Comparison of ENCODE assay signal across 12 cellular contexts in the genomic region with DNA sequence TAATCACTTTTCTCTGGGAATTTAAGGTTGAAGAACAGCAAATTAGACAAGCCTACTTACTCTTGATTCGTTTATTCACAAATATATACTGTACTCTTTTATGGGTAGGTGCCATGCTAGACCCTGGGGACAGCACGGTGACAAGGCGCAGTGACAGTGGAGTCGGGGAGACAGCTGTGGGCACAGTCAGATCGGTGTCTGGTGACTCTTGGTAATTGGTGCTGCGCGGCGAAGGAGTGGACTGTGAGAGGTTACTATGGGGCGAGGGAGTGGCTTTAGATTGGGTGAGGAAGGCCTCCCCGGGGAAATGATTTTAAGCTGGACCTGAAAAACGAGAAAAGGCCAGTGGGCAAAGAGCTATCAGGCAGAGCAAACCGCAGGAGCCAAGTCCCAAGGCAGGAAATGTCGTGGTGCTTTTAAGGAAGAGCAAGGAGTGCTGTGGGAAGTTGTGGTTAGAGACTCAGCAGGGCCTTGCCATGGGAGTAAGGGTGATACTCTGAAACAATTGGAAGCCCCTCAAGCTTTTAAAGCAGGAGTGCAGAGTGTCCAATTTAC. TPM values are rescaled to one million over a fixed set of nuclear protein-coding genes. Genes with fewer than 3 reads are reported as not detected.
A peak's percentile ranks its signal among the peaks of the same experiment; 100 is the strongest.
DNase-seq lines count a peak whose midpoint lies in the region; ATAC-seq, FAIRE-seq and TF ChIP-seq lines count a peak whose summit lies in the region.
"Had no signal": no experiment of that assay in that cellular context is flagged by ENCODE, and none has a peak within 500 bp of the region (broad histone marks: within the 10 kb centered on the region; RNA-seq: fewer than 3 reads in every experiment).

No MANE protein-coding gene starts in this region.

- peaks cover 5% of the 10 kb centered on the region for H3K27me3 Mint-ChIP-seq in GM23338 (ENCODE audit: insufficient read depth, low read depth, poor library complexity)
- H3K27me3 Mint-ChIP-seq in T-helper 17 cell: peaks cover 41% of the 10 kb centered on the region

- H3K4me1 ChIP-seq in GM23338 (ENCODE audit: insufficient read depth) (peaks cover 2% of the 10 kb centered on the region; the same call in 1 of the 2 replicates), kidney (ENCODE audit: control insufficient read depth in 1 of 2, insufficient read depth in 1 of 2, low read depth in 1 of 2, low read length in 2 of 2) (no peaks in the 10 kb centered on the region), sigmoid colon (peaks cover 0 to 48% (median 44%) of the 10 kb centered on the region in 4 donors)

- ATAC-seq in GM23338 (peak; percentile 31; the same call in 1 of the 3 replicates), T-helper 17 cell (peak; percentile 28)

- DNase-seq in GM23338 (ENCODE audit: low spot score) (no peak), T-helper 17 cell (no peak), kidney (peak; percentile 80), sigmoid colon (peak; percentile 82), cortex of kidney (lab: John Stamatoyannopoulos, UW) (no peak), NCI-H1105 (lab: John Stamatoyannopoulos, UW) (no peak)
- DNase-seq in stimulated activated CD4-positive, alpha-beta T cell treated with anti-CD3 and anti-CD28 coated beads, Interleukin-1b, Interleukin-23, amount 100 ng/mL, for 48 hours: no peak
- no peak for DNase-seq in stimulated activated naive CD4-positive, alpha-beta T cell (lab: John Stamatoyannopoulos, UW)
- DNase-seq: activated CD4-positive, alpha-beta T cell treated with anti-CD3 and anti-CD28 coated beads, Interleukin-2, amount 50 U/mL, for 4 hours; amniotic stem cell; Karpas-422 had no signal

- FAIRE-seq in kidney (lab: Jason Lieb, UNC): no peak
- FAIRE-seq: GM19239 had no signal

- H3K79me2 ChIP-seq in GM23338 (replicated peaks; ENCODE audit: insufficient read depth): no peaks in the 10 kb centered on the region

- H3K9me2 ChIP-seq in GM23338 (ENCODE audit: insufficient read depth): no peaks in the 10 kb centered on the region

- peak in 1 of 2 donors; percentile 20 for TF ChIP-seq POLR2A in sigmoid colon (IDR thresholded peaks at IDR 0.05)

- no peaks in the 10 kb centered on the region; the same call in 1 of the 2 replicates for H3K36me3 ChIP-seq in GM23338 (ENCODE audit: insufficient read depth)
- no peaks in the 10 kb centered on the region for H3K36me3 ChIP-seq in kidney (ENCODE audit: control insufficient read depth in 1 of 2, insufficient read depth in 2 of 2, low read length in 2 of 2)
- H3K36me3 ChIP-seq in sigmoid colon: peaks cover 0 to 8% (median 0%) of the 10 kb centered on the region in 4 donors

- TF ChIP-seq CTCF in GM23338 (conservative IDR thresholded peaks at IDR 0.05; ENCODE audit: low read depth in 2 of 2) (no peak), kidney (IDR thresholded peaks at IDR 0.05; ENCODE audit: borderline replicate concordance, extremely low read depth, insufficient read depth) (no peak), sigmoid colon (IDR thresholded peaks at IDR 0.05) (no peak)

- no peak for TF ChIP-seq EP300 in sigmoid colon (IDR thresholded peaks at IDR 0.05)

- no peak overlapping the region for H3K4me2 ChIP-seq in GM23338

- H3K9me3 ChIP-seq in T-helper 17 cell (ENCODE audit: control insufficient read depth, low read length, poor library complexity, severe bottlenecking) (no peaks in the 10 kb centered on the region), kidney (ENCODE audit: control insufficient read depth in 1 of 2, low read length in 2 of 2) (no peaks in the 10 kb centered on the region), sigmoid colon (no peaks in the 10 kb centered on the region)

- H3K27ac Mint-ChIP-seq in GM23338: peak overlapping the region; percentile 41; the same call in 1 of the 2 replicates
- no peak overlapping the region for H3K27ac Mint-ChIP-seq in T-helper 17 cell

- H3K36me3 Mint-ChIP-seq in GM23338 (ENCODE audit: low read depth): peaks cover 3% of the 10 kb centered on the region; the same call in 2 of the 3 replicates
- H3K36me3 Mint-ChIP-seq in T-helper 17 cell (ENCODE audit: low read depth): peaks cover 9% of the 10 kb centered on the region

- H2AFZ ChIP-seq in GM23338: no peak overlapping the region

- intact Hi-C loops in kidney (cut with DNase I) (no loop called here), sigmoid colon (cut with DNase I) (no loop called here)

- H3K27me3 ChIP-seq in GM23338 (ENCODE audit: insufficient read depth): no peaks in the 10 kb centered on the region
- no peaks in the 10 kb centered on the region for H3K27me3 ChIP-seq in sigmoid colon

- no peaks in the 10 kb centered on the region for H4K20me1 ChIP-seq in GM23338 (replicated peaks; ENCODE audit: insufficient read depth)

- H3K4me3 ChIP-seq in GM23338: no peak overlapping the region
- H3K4me3 ChIP-seq in kidney (ENCODE audit: low read length in 2 of 2): peak overlapping the region in 1 of 2 donors; percentile 35
- no peak overlapping the region for H3K4me3 ChIP-seq in sigmoid colon

- H3K4me3 Mint-ChIP-seq in GM23338 (no peak overlapping the region), T-helper 17 cell (no peak overlapping the region)

- H3F3A ChIP-seq in GM23338 (replicated peaks; ENCODE audit: low read depth): no peaks in the 10 kb centered on the region

- H3K9me3 Mint-ChIP-seq in GM23338: peaks cover 8% of the 10 kb centered on the region; the same call in 2 of the 3 replicates

- WGBS in sigmoid colon, 2 donors: 36 to 50% methylated on average over 13 of the region's 13 CpGs

- H3K27ac ChIP-seq in GM23338 (ENCODE audit: low read depth) (no peak overlapping the region), kidney (ENCODE audit: low read depth in 2 of 2, low read length in 2 of 2) (no peak overlapping the region), sigmoid colon (peak overlapping the region; percentile 3 to 65 (median 39))

- H3K9ac ChIP-seq in kidney (ENCODE audit: low read length in 2 of 2): no peak overlapping the region

- peaks cover 16% of the 10 kb centered on the region for H3K4me1 Mint-ChIP-seq in GM23338
- peaks cover 4% of the 10 kb centered on the region for H3K4me1 Mint-ChIP-seq in T-helper 17 cell

TF ChIP-seq in GM23338, 12 proteins besides CTCF, POLR2A, EP300 and RAD21 (continues in another document):
- TF ChIP-seq, protein P1, sequence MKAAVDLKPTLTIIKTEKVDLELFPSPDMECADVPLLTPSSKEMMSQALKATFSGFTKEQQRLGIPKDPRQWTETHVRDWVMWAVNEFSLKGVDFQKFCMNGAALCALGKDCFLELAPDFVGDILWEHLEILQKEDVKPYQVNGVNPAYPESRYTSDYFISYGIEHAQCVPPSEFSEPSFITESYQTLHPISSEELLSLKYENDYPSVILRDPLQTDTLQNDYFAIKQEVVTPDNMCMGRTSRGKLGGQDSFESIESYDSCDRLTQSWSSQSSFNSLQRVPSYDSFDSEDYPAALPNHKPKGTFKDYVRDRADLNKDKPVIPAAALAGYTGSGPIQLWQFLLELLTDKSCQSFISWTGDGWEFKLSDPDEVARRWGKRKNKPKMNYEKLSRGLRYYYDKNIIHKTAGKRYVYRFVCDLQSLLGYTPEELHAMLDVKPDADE (IDR thresholded peaks at IDR 0.05): no peak
- TF ChIP-seq EZH2 (IDR thresholded peaks at IDR 0.05; ENCODE audit: low read depth, unreplicated experiment): no peak
- no peak for TF ChIP-seq ZNF114 (CRISPR knock-in tag; IDR thresholded peaks at IDR 0.05)
- no peak for TF ChIP-seq STAT1 (IDR thresholded peaks at IDR 0.05; ENCODE audit: unreplicated experiment)
- TF ChIP-seq EZH2phosphoT487 (IDR thresholded peaks at IDR 0.05; ENCODE audit: unreplicated experiment): no peak

RNA-seq across cellular contexts. Expression of a gene that starts 36.3 kb away (rescaled TPM):
- not detected in 2 replicates for total RNA-seq in GM23338 (2014; rRNA removed; shearing (Covaris generic))
- polyA plus RNA-seq in GM23338 (2016; fragmentation: Nextera tagmentation; extraction: Ambion mirVana) (0.16 TPM in 1 of 2 replicates, not detected in the other), kidney (ENCODE audit: insufficient read depth, low read depth, low replicate concordance) (not detected), sigmoid colon (under 1 TPM in 1 of 3 donors, not detected in 2; 0.04 TPM)
- total RNA-seq in T-helper 17 cell (not detected), kidney (0.16 TPM), sigmoid colon (not detected)

Comparison
In these comparisons a context has a peak if more than half of its experiments do, and no peak if none do; other contexts are left out.
1. DNase-seq: peak in kidney (single experiment) and sigmoid colon (single experiment); none in GM23338 (single experiment), T-helper 17 cell (0 of 3), cortex of kidney (single experiment), NCI-H1105 (single experiment), stimulated activated CD4-positive, alpha-beta T cell treated with anti-CD3 and anti-CD28 coated beads, Interleukin-1b, Interleukin-23, amount 100 ng/mL, for 48 hours (single experiment) and stimulated activated naive CD4-positive, alpha-beta T cell (0 of 6).
2. H3K27ac ChIP-seq: peak in sigmoid colon (4 of 4); none in GM23338 (single experiment) and kidney (0 of 2).